Comparison of ENCODE assay signal across 17 cellular contexts in the genomic region with DNA sequence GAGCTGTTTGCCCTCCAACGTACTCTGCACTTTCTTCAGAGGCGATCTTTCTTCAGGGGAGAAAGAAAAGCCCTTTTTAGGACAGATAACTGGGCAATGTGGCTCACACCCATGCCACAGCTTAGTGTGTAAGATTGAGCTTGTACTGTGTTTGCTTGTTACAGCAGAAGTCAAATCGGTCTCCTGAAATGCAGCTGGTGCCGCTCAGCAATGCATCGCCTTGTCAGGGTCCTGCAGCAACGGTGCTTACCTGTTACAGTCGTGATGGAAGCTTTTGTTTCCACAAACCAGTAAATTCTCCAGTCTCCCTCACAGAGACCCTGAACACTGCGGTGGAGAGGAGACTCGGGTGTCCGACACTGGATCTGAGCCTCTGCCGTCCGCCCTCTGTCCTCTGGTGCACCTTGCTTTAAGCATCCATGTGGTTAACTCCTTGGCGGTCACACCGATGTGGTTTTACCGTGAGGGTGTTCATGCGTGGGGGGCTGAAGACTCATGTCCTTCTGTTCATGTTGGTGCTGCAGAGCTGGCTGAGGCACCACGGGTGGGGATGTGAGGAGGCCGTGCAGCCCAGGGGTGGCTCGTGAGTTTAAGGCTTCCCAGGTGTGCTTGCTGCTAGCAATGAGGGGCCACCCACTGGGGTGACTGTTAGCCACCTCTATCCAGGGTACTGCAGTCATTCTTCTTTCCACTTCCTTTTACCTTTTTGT. TPM values are rescaled to one million over a fixed set of nuclear protein-coding genes. Genes with fewer than 3 reads are reported as not detected.
DNase-seq lines count a peak whose midpoint lies in the region; ATAC-seq, FAIRE-seq and TF ChIP-seq lines count a peak whose summit lies in the region.
"Had no signal": no experiment of that assay in that cellular context is flagged by ENCODE, and none has a peak within 500 bp of the region (broad histone marks: within the 10 kb centered on the region; RNA-seq: fewer than 3 reads in every experiment).

No MANE protein-coding gene starts in this region.

- H3K9me2 ChIP-seq in OCI-LY7 (ENCODE audit: insufficient read depth, low read length) = no peaks in the 10 kb centered on the region

- TF ChIP-seq CTCF in OCI-LY7 (conservative IDR thresholded peaks at IDR 0.05; ENCODE audit: low read length) (no peak), A673 (conservative IDR thresholded peaks at IDR 0.05; ENCODE audit: low read depth, low read length) (no peak)

- no TSS peak for BruUV-seq in OCI-LY7 (replicated peaks; lab: Mats Ljungman, UMichigan)
- BruUV-seq in A673 (replicated peaks; lab: Mats Ljungman, UMichigan) = no TSS peak

- H3K79me2 ChIP-seq in OCI-LY7 (ENCODE audit: insufficient read depth, low read depth, low read length) = no peaks in the 10 kb centered on the region

- peak overlapping the region; percentile 80 for H3K4me2 ChIP-seq in OCI-LY7 (ENCODE audit: low read length)

- H3K27ac ChIP-seq in OCI-LY7 (ENCODE audit: low read depth, low read length, poor library complexity, severe bottlenecking) (peak overlapping the region; percentile 77), A673 (ENCODE audit: low read depth, low read length, poor library complexity, severe bottlenecking) (no peak overlapping the region)
- H3K27ac ChIP-seq: GM23248 had no signal

- CTCF ChIA-PET in OCI-LY7 (lab: Charles Lee; ENCODE audit: unreplicated experiment) (interaction anchor here (0.9 to 1.4 kb wide), 4 partner anchors 11 to 429 kb away, joined by 3 to 4 read pairs (median 3); no protein-coding TSS in a partner anchor), A673 (lab: Charles Lee) (interaction anchor here (1.5 kb wide), 1 partner anchor 429 kb away, joined by 5 read pairs; no protein-coding TSS in a partner anchor)

- intact Hi-C loops in OCI-LY7 (cut with micrococcal nuclease; ENCODE audit: unreplicated experiment) = no loop called here
- intact Hi-C loops in sciatic nerve (cut with DNase I) = no loop called here
- intact Hi-C loops in A673 (cut with micrococcal nuclease; ENCODE audit: unreplicated experiment) = loop anchor here (10.0 kb wide), 1 partner anchor 432 kb away; no protein-coding TSS in a partner anchor

- TF ChIP-seq POLR2A in GM12891 (IDR thresholded peaks at IDR 0.05; ENCODE audit: low read depth, low read length) = no peak

- no peak for ATAC-seq in sciatic nerve
- ATAC-seq: K562 had no signal

- H3K36me3 ChIP-seq in OCI-LY7 (ENCODE audit: insufficient read depth, low read length) (peaks cover 6% of the 10 kb centered on the region; the same call in 1 of the 2 replicates), A673 (ENCODE audit: insufficient read depth, low read length, poor library complexity, severe bottlenecking) (no peaks in the 10 kb centered on the region)

- POLR2A ChIA-PET in OCI-LY7 (lab: Charles Lee) = interaction anchor here (0.6 to 3.1 kb wide), 4 partner anchors 12 to 398 kb away, joined by 3 to 16 read pairs (median 3); no protein-coding TSS in a partner anchor
- POLR2A ChIA-PET in A673 (lab: Charles Lee; ENCODE audit: low non-redundant PET) = no interaction called here

- H3K9me3 ChIP-seq in OCI-LY7 (ENCODE audit: low read length) (peaks cover 11% of the 10 kb centered on the region; the same call in 1 of the 2 replicates), A673 (ENCODE audit: low read depth, low read length, poor library complexity, severe bottlenecking) (no peaks in the 10 kb centered on the region)

- H3K4me3 ChIP-seq in OCI-LY7 (ENCODE audit: low read depth, low read length, poor library complexity, severe bottlenecking) = peak overlapping the region; percentile 59
- H3K4me3 ChIP-seq in A673 (ENCODE audit: low read depth, low read length, poor library complexity, severe bottlenecking) = no peak overlapping the region
- H3K4me3 ChIP-seq: GM23248, K562 had no signal

- DNase-seq in GM12891 (ENCODE audit: insufficient read length, low spot score) = no peak
- no peak for DNase-seq in HTR-8/SVneo (ENCODE audit: insufficient read length, low spot score)
- DNase-seq in OCI-LY7 (ENCODE audit: low spot score) = peak; percentile 62
- DNase-seq in left kidney (ENCODE audit: low read depth, low spot score) = peak; percentile 58
- DNase-seq in sciatic nerve (ENCODE audit: low spot score) = no peak
- DNase-seq in NCI-H2029 (lab: John Stamatoyannopoulos, UW) = no peak
- DNase-seq in SIG-M5 (lab: John Stamatoyannopoulos, UW) = no peak
- DNase-seq in A673 (ENCODE audit: low spot score) = no peak
- DNase-seq: 8988T; C1 segment of cervical spinal cord; Calu3; CD4-positive, alpha-beta T cell; DMS 273 treated with DMSO at 0.1 percent for 48 hours; DMS79; GM23248; H7 had no signal

- H4K20me1 ChIP-seq in OCI-LY7 (ENCODE audit: insufficient read depth, low read length) = no peaks in the 10 kb centered on the region

- FAIRE-seq in GM12891 (lab: Jason Lieb, UNC) (peak; percentile 82), HTR-8/SVneo (lab: Jason Lieb, UNC) (peak; percentile 73)
- FAIRE-seq: K562 had no signal

- peak overlapping the region; percentile 70 for H2AFZ ChIP-seq in OCI-LY7 (ENCODE audit: low read length)
- H2AFZ ChIP-seq: GM23248 had no signal

- H3K4me1 ChIP-seq in OCI-LY7 (ENCODE audit: insufficient read depth, low read length, poor library complexity, severe bottlenecking) = peaks cover 54% of the 10 kb centered on the region
- H3K4me1 ChIP-seq in A673 (ENCODE audit: insufficient read depth, low read length, poor library complexity, severe bottlenecking) = no peaks in the 10 kb centered on the region

- no peaks in the 10 kb centered on the region for H3K27me3 ChIP-seq in A673 (replicated peaks; ENCODE audit: insufficient read depth, low read depth, low read length, poor library complexity)

TF ChIP-seq in GM12891, 5 proteins besides CTCF, POLR2A, EP300 and RAD21:
- TF ChIP-seq PAX5 (IDR thresholded peaks at IDR 0.05; ENCODE audit: insufficient read depth, low read length, severe bottlenecking) = no peak
- TF ChIP-seq TAF1 (IDR thresholded peaks at IDR 0.05; ENCODE audit: low read depth, low read length) = no peak
- TF ChIP-seq SPI1 (IDR thresholded peaks at IDR 0.05; ENCODE audit: low read depth, low read length) = 0 out of 2 replicates have a peak, but pooled peaks have one; percentile 2
- no peak for TF ChIP-seq POU2F2 (IDR thresholded peaks at IDR 0.05; ENCODE audit: low read depth, low read length)
- TF ChIP-seq POLR2AphosphoS5 (IDR thresholded peaks at IDR 0.05; ENCODE audit: low read depth, low read length) = no peak

RNA-seq across cellular contexts. Expression of gene FBXL14, which starts 47.3 kb away (rescaled TPM):
- 5.0 TPM for polyA plus RNA-seq in GM12891 (2012; ENCODE audit: low read depth, missing spikeins)
- 45.5 and 46.2 TPM in 2 replicates for total RNA-seq in OCI-LY7 (2014; rRNA removed; shearing (Covaris generic))
- 33.4 and 37.4 TPM in 2 replicates for total RNA-seq in OCI-LY7 (2022)
- total RNA-seq in sciatic nerve = 14.0 TPM
- total RNA-seq in A673 (2021) = 19.3 and 21.2 TPM in 2 replicates

Comparison
In these comparisons a context has a peak if more than half of its experiments do, and no peak if none do; other contexts are left out.
1. DNase-seq: peak in OCI-LY7 (single experiment) and left kidney (single experiment); none in GM12891 (single experiment), HTR-8/SVneo (single experiment), sciatic nerve (single experiment), NCI-H2029 (single experiment), SIG-M5 (single experiment) and A673 (single experiment).